Comparison of ENCODE assay signal across 8 cellular contexts in genomic region chr1:161611868-161612321, GRCh38. TPM values are rescaled to one million over a fixed set of nuclear protein-coding genes. Genes with fewer than 3 reads are reported as not detected.
A peak's percentile ranks its signal among the peaks of the same experiment; 100 is the strongest.
DNase-seq lines count a peak whose midpoint lies in the region; ATAC-seq, FAIRE-seq and TF ChIP-seq lines count a peak whose summit lies in the region.
"Not testable (repeated sequence)": the region's sequence is repeated elsewhere in the genome, so short reads cannot be mapped to it uniquely, and the experiment has no call there.

No MANE protein-coding gene starts in this region.

- not testable (repeated sequence) for H3K36me3 ChIP-seq in Panc1 (ENCODE audit: control insufficient read depth, insufficient read depth, low read length)

- TF ChIP-seq CTCF in A549 (IDR thresholded peaks at IDR 0.05); Panc1 (IDR thresholded peaks at IDR 0.05): not testable (repeated sequence)

- H3K4me3 ChIP-seq in A549: peak overlapping the region; percentile 48
- peak overlapping the region; percentile 48 to 57 for H3K4me3 ChIP-seq in Panc1 (ENCODE audit: low read depth in 2 of 2, low read length in 2 of 2)

- ATAC-seq in A549: not testable (repeated sequence)
- ATAC-seq in GM18498 (IDR thresholded peaks at IDR 0.05; ENCODE audit: unreplicated experiment) (peak; percentile 12), Panc1 (peak; percentile 51), left colon (peak; percentile 21)

- H3K27me3 ChIP-seq in Panc1 (ENCODE audit: control insufficient read depth, insufficient read depth, low read length): not testable (repeated sequence)

- TF ChIP-seq POLR2A in A549 (IDR thresholded peaks at IDR 0.05; ENCODE audit: low read length): not testable (repeated sequence)

- under 1% methylated on average over 19 of the region's 19 CpGs for WGBS in A549 (ENCODE audit: missing lambda C conversion rate)

- H3K9me3 ChIP-seq in A549; Panc1 (ENCODE audit: control insufficient read depth, insufficient read depth, low read depth, low read length): not testable (repeated sequence)

- BruUV-seq in Panc1 (replicated peaks; lab: Mats Ljungman, UMichigan): not testable (repeated sequence)

- TF ChIP-seq RAD21 in A549 (conservative IDR thresholded peaks at IDR 0.05 in 1 of 2, IDR thresholded peaks at IDR 0.05 in 1 of 2): not testable (repeated sequence)

- CTCF ChIA-PET in A549 (lab: Yijun Ruan, JAX): interaction anchor here (1.6 kb wide), 1 partner anchor 127 kb away, joined by 5 read pairs; no protein-coding TSS in a partner anchor
- CTCF ChIA-PET in Panc1 (lab: Charles Lee): not testable (repeated sequence)

- not testable (repeated sequence) for TF ChIP-seq EP300 in A549 (IDR thresholded peaks at IDR 0.05)

- peak; percentile 18 for FAIRE-seq in A549 (lab: Jason Lieb, UNC)

- DNase-seq in A549 (ENCODE audit: low read depth in 1 of 2, low spot score in 1 of 2) (peak in 1 of 2 experiments; percentile 52), KBM-7 (peak; percentile 74), retina (peak; percentile 79)
- DNase-seq in Panc1 (ENCODE audit: low read depth, low spot score); epithelial cell of prostate (ENCODE audit: low read depth, low spot score); left colon: not testable (repeated sequence)
- DNase-seq in activated effector memory CD4-positive, alpha-beta T cell treated with anti-CD3 and anti-CD28 coated beads, Interleukin-2, amount 50 U/mL, for 16 hours: peak; percentile 69

- H3K4me1 ChIP-seq in A549; Panc1 (ENCODE audit: control insufficient read depth, insufficient read depth, low read length): not testable (repeated sequence)

- in situ Hi-C loops in KBM-7 (cut with MboI; ENCODE audit: low pct_unique_long_range_greater_than_20kb, low sequenced_read_pairs); Panc1 (cut with HindIII; ENCODE audit: low pct_unique_long_range_greater_than_20kb, low sequenced_read_pairs): not testable (repeated sequence)

- H3K27ac ChIP-seq in A549 (peak overlapping the region; percentile 53 to 79; a peak in 4 of 6 replicates), epithelial cell of prostate (peak overlapping the region; percentile 2)
- H3K27ac ChIP-seq in Panc1 (ENCODE audit: low read length): not testable (repeated sequence)

- intact Hi-C loops in Panc1 (cut with micrococcal nuclease; ENCODE audit: unreplicated experiment); left colon (cut with DNase I, micrococcal nuclease): not testable (repeated sequence)

- peak overlapping the region; percentile 52 for H3K4me2 ChIP-seq in A549

- POLR2A ChIA-PET in A549 (lab: Yijun Ruan, JAX) (interaction anchor here (1.2 to 1.8 kb wide), 2 partner anchors 9 to 115 kb away, joined by 3 to 12 read pairs; no protein-coding TSS in a partner anchor), Panc1 (lab: Charles Lee) (interaction anchor here (0.6 kb wide), 1 partner anchor 107 kb away, joined by 10 read pairs; no protein-coding TSS in a partner anchor)

TF ChIP-seq in A549, 52 proteins besides CTCF, POLR2A, EP300 and RAD21:
- TF ChIP-seq KDM1A (IDR thresholded peaks at IDR 0.05; ENCODE audit: low read depth) (0 out of 2 replicates have a peak, but pooled peaks have one; percentile 40), CHD4 (IDR thresholded peaks at IDR 0.05; ENCODE audit: borderline replicate concordance) (peak; percentile 93)

RNA-seq across cellular contexts. Expression of gene FCGR3B, which starts 19.1 kb away (rescaled TPM):
- polyA plus RNA-seq in A549 (2011; rRNA removed) (not detected in 2 replicates), A549 (2017; fragmentation: RNase III; extraction: RNeasy Plus Mini Kit Qiagen cat#74134 plus additional on column Dnase treatment) (not detected in 3 replicates)
- polyA plus RNA-seq in A549 (2012; cell fraction: cytosol; rRNA removed): not detected in 2 replicates
- not detected in 2 replicates for polyA plus RNA-seq in A549 (2012; cell fraction: nucleus; rRNA removed)
- not detected in 2 replicates for polyA minus RNA-seq in A549 (2011; rRNA and poly(A)+ RNA removed)
- total RNA-seq in Panc1 (2021; ENCODE audit: unreplicated experiment) (not detected), left colon (under 1 TPM; 0.50 to 0.58 TPM)
- not detected for polyA plus RNA-seq in Panc1 (2012; ENCODE audit: insufficient read length)

RNA-seq across cellular contexts. Expression of gene FCGR2B, which starts 51.0 kb away (rescaled TPM):
- polyA plus RNA-seq in A549 (2011; rRNA removed) (not detected in 2 replicates), A549 (2017; fragmentation: RNase III; extraction: RNeasy Plus Mini Kit Qiagen cat#74134 plus additional on column Dnase treatment) (not detected in 3 replicates)
- polyA plus RNA-seq in A549 (2012; cell fraction: cytosol; rRNA removed): not detected in 2 replicates
- not detected in 2 replicates for polyA plus RNA-seq in A549 (2012; cell fraction: nucleus; rRNA removed)
- not detected in 2 replicates for polyA minus RNA-seq in A549 (2011; rRNA and poly(A)+ RNA removed)
- total RNA-seq in Panc1 (2021; ENCODE audit: unreplicated experiment) (0.15 TPM), left colon (10 to 100 TPM in 1 of 2 donors, 1 to 10 TPM in 1; 5.1 to 10.0 TPM)
- polyA plus RNA-seq in Panc1 (2012; ENCODE audit: insufficient read length): not detected
